In the genomic region with DNA sequence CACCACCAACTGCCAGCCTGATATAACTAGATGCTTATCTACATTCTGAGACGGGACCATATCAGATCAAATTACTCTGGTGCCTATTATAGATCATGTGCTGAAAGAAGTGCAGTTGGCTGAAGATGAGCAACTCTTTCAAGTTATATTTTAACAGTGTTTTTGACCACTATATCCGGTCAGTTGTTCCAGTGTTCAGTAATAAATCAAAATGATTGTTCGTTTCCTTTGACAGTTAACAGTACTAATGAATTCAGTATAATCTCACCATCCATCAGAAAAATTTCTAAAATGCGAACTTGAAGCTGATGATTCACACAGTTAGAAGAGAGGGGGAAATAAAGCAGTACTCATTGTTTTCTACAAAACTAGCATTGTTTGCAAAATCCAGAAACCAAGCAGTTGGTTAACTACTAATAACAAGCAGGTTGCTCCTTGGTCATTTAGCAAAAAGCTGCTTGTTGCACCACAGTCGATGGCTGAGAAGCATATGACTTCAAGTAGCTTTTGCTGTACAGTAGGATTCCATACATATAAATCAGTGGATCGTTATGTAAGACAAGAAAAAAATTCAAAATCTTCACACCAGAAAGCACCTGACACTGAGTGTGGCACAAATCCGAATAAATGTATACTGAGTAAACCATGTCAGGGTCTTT, we compare ENCODE assay signal across 10 cellular contexts. TPM values are rescaled to one million over a fixed set of nuclear protein-coding genes. Genes with fewer than 3 reads are reported as not detected.
DNase-seq lines count a peak whose midpoint lies in the region; FAIRE-seq and TF ChIP-seq lines count a peak whose summit lies in the region.
"Had no signal": no experiment of that assay in that cellular context is flagged by ENCODE, and none has a peak within 500 bp of the region (broad histone marks: within the 10 kb centered on the region; RNA-seq: fewer than 3 reads in every experiment).

No MANE protein-coding gene starts in this region.

- peak overlapping the region; percentile 30 to 71 (median 58) for H3K27ac Mint-ChIP-seq in nephron

- no peaks in the 10 kb centered on the region for H3K27me3 Mint-ChIP-seq in nephron (ENCODE audit: low read depth)

- H3K4me1 Mint-ChIP-seq in nephron = peaks cover 21% of the 10 kb centered on the region

- DNase-seq in GM18507 (ENCODE audit: extremely low spot score, insufficient read length, low read depth) = no peak
- peak; percentile 3 for DNase-seq in OCI-M1 (lab: John Stamatoyannopoulos, UW)
- DNase-seq in dermis blood vessel endothelial cell = peak; percentile 71
- no peak for DNase-seq in NCI-H1694 treated with DMSO at 0.1 percent for 48 hours (lab: John Stamatoyannopoulos, UW)
- no peak for DNase-seq in putamen (ENCODE audit: low spot score)
- no peak for DNase-seq in GM20000 (ENCODE audit: low spot score)
- no peak for DNase-seq in GOT3 (lab: John Stamatoyannopoulos, UW)
- DNase-seq: activated CD4-positive, alpha-beta T cell treated with anti-CD3 and anti-CD28 coated beads, Interleukin-2, amount 50 U/mL, for 1 hour; NCI-H748 treated with DMSO at 0.1 percent for 48 hours had no signal

- no peaks in the 10 kb centered on the region for H3K9me3 Mint-ChIP-seq in nephron

- TF ChIP-seq CTCF in nephron (IDR thresholded peaks at IDR 0.05; ENCODE audit: unreplicated experiment in 3 of 3) (no peak), GM20000 (IDR thresholded peaks at IDR 0.05; ENCODE audit: extremely low read depth, missing control alignments) (no peak)

- no peaks in the 10 kb centered on the region for H3K36me3 Mint-ChIP-seq in nephron (ENCODE audit: low read depth)

- peak overlapping the region; percentile 74 to 88 (median 80) for H3K4me3 Mint-ChIP-seq in nephron

- peak; percentile 24 for FAIRE-seq in GM18507 (lab: Jason Lieb, UNC)

RNA-seq across cellular contexts. Expression of gene RPS6KA5, which starts 2.3 kb away (rescaled TPM):
- 3.1 and 6.1 TPM in 2 replicates for total RNA-seq in dermis blood vessel endothelial cell

RNA-seq across cellular contexts. Expression of gene DGLUCY, which starts 55.7 kb away (rescaled TPM):
- 59.0 and 81.5 TPM in 2 replicates for total RNA-seq in dermis blood vessel endothelial cell

Comparison
In these comparisons a context has a peak if more than half of its experiments do, and no peak if none do; other contexts are left out.
1. DNase-seq: peak in OCI-M1 (single experiment) and dermis blood vessel endothelial cell (single experiment); none in GM18507 (single experiment), NCI-H1694 treated with DMSO at 0.1 percent for 48 hours (single experiment), putamen (single experiment), GM20000 (single experiment) and GOT3 (single experiment).